In the genomic region with DNA sequence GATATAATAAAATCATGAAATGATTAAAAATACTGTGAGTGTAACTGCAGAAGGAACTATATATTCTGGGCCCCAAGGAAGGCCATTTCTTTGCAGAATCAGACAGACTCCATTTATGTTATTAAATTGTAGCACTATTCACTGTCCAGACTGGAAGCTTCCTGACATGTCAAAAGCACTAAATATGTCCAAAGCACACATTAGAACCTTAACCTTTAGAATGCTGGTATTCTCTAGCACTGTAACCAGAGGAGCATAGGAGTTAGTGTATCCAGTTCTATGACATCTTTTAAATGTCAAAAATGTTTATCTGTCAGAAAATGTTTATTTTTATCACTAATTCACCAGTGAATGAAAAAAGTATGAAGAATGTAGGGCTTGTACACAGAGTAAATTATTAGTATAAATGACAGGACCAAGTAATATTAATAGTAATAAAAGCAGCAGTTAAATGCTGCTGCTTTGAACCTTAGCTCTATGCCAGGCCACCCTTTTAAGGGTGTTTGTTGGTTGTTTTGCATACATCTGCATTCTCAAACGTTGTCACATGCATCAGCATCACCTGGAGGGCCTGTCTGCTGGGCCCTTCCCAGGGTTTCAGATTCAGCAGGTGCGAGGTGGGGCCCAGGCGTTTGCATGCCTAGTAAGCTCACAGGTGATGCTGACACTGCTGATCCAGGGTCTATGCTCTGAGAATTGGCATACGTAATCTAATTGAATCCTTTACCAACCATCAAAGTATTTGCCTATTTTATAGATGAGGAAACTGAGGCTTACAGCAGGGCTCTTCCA, we compare ENCODE assay signal across 20 cellular contexts.
DNase-seq lines count a peak whose midpoint lies in the region; TF ChIP-seq lines count a peak whose summit lies in the region.
"Had no signal": no experiment of that assay in that cellular context is flagged by ENCODE, and none has a peak within 500 bp of the region (broad histone marks: within the 10 kb centered on the region; RNA-seq: fewer than 3 reads in every experiment).

No MANE protein-coding gene starts in this region.

- H2AFZ ChIP-seq in KMS-11 (ENCODE audit: low read depth) = no peak overlapping the region
- H2AFZ ChIP-seq: neural progenitor cell had no signal

- peaks cover 25% of the 10 kb centered on the region; the same call in 1 of the 2 replicates for H3K79me2 ChIP-seq in KMS-11 (ENCODE audit: insufficient read depth, low read depth)

- no peak overlapping the region for H3K4me3 ChIP-seq in KMS-11 (IDR thresholded peaks at IDR 0.05; ENCODE audit: insufficient read depth, low read depth, low read length)
- H3K4me3 ChIP-seq in coronary artery = no peak overlapping the region
- H3K4me3 ChIP-seq: left ventricle myocardium inferior, neural progenitor cell, prostate gland, thoracic aorta had no signal

- no peaks in the 10 kb centered on the region for H4K20me1 ChIP-seq in KMS-11 (ENCODE audit: insufficient read depth)

- no peak for TF ChIP-seq CTCF in KMS-11 (conservative IDR thresholded peaks at IDR 0.05; ENCODE audit: low read depth, low read length)
- TF ChIP-seq CTCF in coronary artery (IDR thresholded peaks at IDR 0.05) = no peak

- peak overlapping the region; percentile 59 for H3K4me2 ChIP-seq in KMS-11
- H3K4me2 ChIP-seq: neural progenitor cell had no signal

- H3K4me1 ChIP-seq in KMS-11 (ENCODE audit: low read depth, poor library complexity, severe bottlenecking) = peaks cover 69% of the 10 kb centered on the region
- H3K4me1 ChIP-seq: left ventricle myocardium inferior, prostate gland had no signal

- no peaks in the 10 kb centered on the region for H3K36me3 ChIP-seq in KMS-11 (ENCODE audit: insufficient read depth)
- H3K36me3 ChIP-seq: left ventricle myocardium inferior, neural progenitor cell, prostate gland, thoracic aorta had no signal

- H3K9ac ChIP-seq in KMS-11 = peak overlapping the region; percentile 30; the same call in 1 of the 2 replicates
- H3K9ac ChIP-seq: neural progenitor cell had no signal

- DNase-seq in COLO668 (lab: John Stamatoyannopoulos, UW; ENCODE audit: unreplicated experiment) (peak; percentile 87), NCI-H774 (lab: John Stamatoyannopoulos, UW) (peak; percentile 15), iPS-NIHi11 (ENCODE audit: low spot score) (peak; percentile 27), coronary artery (ENCODE audit: low spot score) (no peak), NCI-H524 (lab: John Stamatoyannopoulos, UW) (no peak)
- no peak for DNase-seq in stimulated activated CD4-positive, alpha-beta T cell treated with anti-CD3 and anti-CD28 coated beads, Interleukin-4, amount 100 ng/mL, for 24 hours
- DNase-seq: activated CD4-positive, alpha-beta T cell treated with anti-CD3 and anti-CD28 coated beads, Interleukin-2, amount 10 ng/mL, durations not matched to agents 24 days and 14 days; activated naive CD8-positive, alpha-beta T cell treated with anti-CD3 and anti-CD28 coated beads for 36 hours; CD4-positive, CD25-positive, alpha-beta regulatory T cell; DND-41; left ventricle myocardium inferior; NCI-H1694; NCI-H446; PC-3; SIG-M5; stimulated activated naive B cell treated with anti-CD40 and anti-IgM and Interleukin-4, amounts not matched to agents 10 μg/mL and 1 μg/mL and 100 μg/mL, for 72 hours had no signal

- H3K27ac ChIP-seq in KMS-11 (peak overlapping the region; percentile 82), coronary artery (no peak overlapping the region)
- H3K27ac ChIP-seq: left ventricle myocardium inferior, neural progenitor cell, prostate gland, thoracic aorta had no signal

- no peaks in the 10 kb centered on the region for H3K27me3 ChIP-seq in KMS-11 (ENCODE audit: insufficient read depth, low read depth)
- H3K27me3 ChIP-seq: neural progenitor cell had no signal

Comparison
In these comparisons a context has a peak if more than half of its experiments do, and no peak if none do; other contexts are left out.
1. DNase-seq: peak in COLO668 (single experiment), NCI-H774 (single experiment) and iPS-NIHi11 (single experiment); none in stimulated activated CD4-positive, alpha-beta T cell treated with anti-CD3 and anti-CD28 coated beads, Interleukin-4, amount 100 ng/mL, for 24 hours (single experiment), coronary artery (single experiment) and NCI-H524 (0 of 2).